In genomic region chr5:93868851-93869250, GRCh38 we compare ENCODE assay signal across 28 cellular contexts.
"Had no signal": no experiment of that assay in that cellular context is flagged by ENCODE, and none has a peak within 500 bp of the region (broad histone marks: within the 10 kb centered on the region; RNA-seq: fewer than 3 reads in every experiment).

No MANE protein-coding gene starts in this region.

- H3K4me1 ChIP-seq: colonic mucosa, foreskin keratinocyte, gastrocnemius medialis, gastroesophageal sphincter, heart left ventricle, heart right ventricle had no signal

- FAIRE-seq: colon, endometrium, endothelial cell of umbilical vein, frontal cortex had no signal

- DNase-seq: colonic mucosa; cortex of kidney; dermis blood vessel endothelial cell; dorsolateral prefrontal cortex; effector CD4-positive, alpha-beta T cell; effector CD8-positive, alpha-beta T cell; effector memory CD4-positive, alpha-beta T cell; effector memory CD8-positive, alpha-beta T cell; endodermal cell; erythroblast; esophagus squamous epithelium; foreskin fibroblast; foreskin keratinocyte; foreskin melanocyte; gastrocnemius medialis; glutamatergic neuron; head of caudate nucleus; heart left ventricle; heart right ventricle had no signal

- H3K4me3 ChIP-seq: colonic mucosa, coronary artery, dorsolateral prefrontal cortex, esophagus muscularis mucosa, esophagus squamous epithelium, gastrocnemius medialis, gastroesophageal sphincter, heart left ventricle, heart right ventricle had no signal

- H3K27me3 ChIP-seq: colonic mucosa, dorsolateral prefrontal cortex, esophagus muscularis mucosa, esophagus squamous epithelium, foreskin keratinocyte, gastrocnemius medialis, gastroesophageal sphincter, heart left ventricle, heart right ventricle had no signal

- H3K36me3 ChIP-seq: colonic mucosa, esophagus squamous epithelium, gastrocnemius medialis had no signal

- ATAC-seq: effector memory CD8-positive, alpha-beta T cell; esophagus mucosa; foreskin keratinocyte; gastrocnemius medialis; gastroesophageal sphincter; heart left ventricle; heart right ventricle had no signal

- H3K27ac ChIP-seq: colonic mucosa, coronary artery, dorsolateral prefrontal cortex, epithelial cell of prostate, esophagus muscularis mucosa, esophagus squamous epithelium, foreskin keratinocyte, gastrocnemius medialis, gastroesophageal sphincter, heart left ventricle, heart right ventricle had no signal

- H3K9me3 ChIP-seq: colonic mucosa, esophagus muscularis mucosa, esophagus squamous epithelium, gastrocnemius medialis, gastroesophageal sphincter, heart left ventricle, heart right ventricle had no signal
